36 cellular contexts compared by ENCODE assay signal in the genomic region with DNA sequence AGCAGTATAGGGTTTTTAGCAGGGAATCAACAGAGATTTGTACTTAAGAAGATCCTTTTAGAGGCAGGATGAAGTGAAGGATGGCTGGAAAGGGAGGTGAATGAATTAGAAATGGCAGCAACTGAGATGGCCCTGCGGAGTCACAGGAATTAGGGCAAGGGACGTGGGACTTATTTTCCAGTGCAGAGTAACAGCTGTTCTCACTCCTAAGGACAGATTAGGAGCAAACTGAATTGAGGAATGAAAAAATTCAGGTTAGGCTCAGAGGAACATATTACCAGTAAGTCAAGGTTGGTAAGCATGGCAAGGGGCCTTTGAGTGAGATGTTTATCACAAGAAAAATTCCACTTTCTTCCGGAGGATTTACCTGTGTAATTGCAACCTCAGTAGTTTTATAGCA. TPM values are rescaled to one million over a fixed set of nuclear protein-coding genes. Genes with fewer than 3 reads are reported as not detected.
"Had no signal": no experiment of that assay in that cellular context is flagged by ENCODE, and none has a peak within 500 bp of the region (broad histone marks: within the 10 kb centered on the region; RNA-seq: fewer than 3 reads in every experiment).

No MANE protein-coding gene starts in this region.

- H3K4me3 ChIP-seq: MG63, PC-9, SK-N-MC had no signal

- H3K36me3 ChIP-seq: brain microvascular endothelial cell, MG63 had no signal

- DNase-seq: activated CD4-positive, alpha-beta memory T cell treated with anti-CD3 and anti-CD28 coated beads, Interleukin-2, amount 10 ng/mL, durations not matched to agents 7 days and 5 days; activated CD4-positive, alpha-beta T cell treated with anti-CD3 and anti-CD28 coated beads for 36 hours; activated CD8-positive, alpha-beta memory T cell treated with anti-CD3 and anti-CD28 coated beads for 24 hours; activated CD8-positive, alpha-beta memory T cell treated with anti-CD3 and anti-CD28 coated beads, Interleukin-2, amount 10 ng/mL, durations not matched to agents 7 days and 5 days; activated CD8-positive, alpha-beta memory T cell treated with anti-CD3 and anti-CD28 coated beads, Interleukin-2, amount 50 U/mL, for 48 hours; activated effector memory CD4-positive, alpha-beta T cell treated with anti-CD3 and anti-CD28 coated beads, Interleukin-2, amount 50 U/mL, for 16 hours; activated naive CD4-positive, alpha-beta T cell; activated naive CD4-positive, alpha-beta T cell treated with anti-CD3 and anti-CD28 coated beads, Interleukin-2, amount 50 U/mL, for 16 hours; activated naive CD8-positive, alpha-beta T cell treated with anti-CD3 and anti-CD28 coated beads for 36 hours; activated T-cell treated with anti-CD3 and anti-CD28 coated beads, Interleukin-2, amount 50 U/mL, for 48 hours; amniotic stem cell; aorta; brain microvascular endothelial cell; central memory CD4-positive, alpha-beta T cell; Kasumi-1; KBM-7; MG63; NCI-H1048; NCI-H1105 treated with DMSO at 0.1 percent for 48 hours; NCI-H1436; NCI-H1694; NCI-H1930; NCI-H2081 treated with DMSO at 0.1 percent for 48 hours; NCI-H345; NCI-H526 treated with DMSO at 0.1 percent for 48 hours; NK-92 treated with Interleukin-12 subunit alpha and Interleukin-12 subunit beta, amount 100 ng/mL, for 24 hours; PC-9; Right ventricle myocardium superior; T1000 had no signal

- H3K27me3 ChIP-seq: brain microvascular endothelial cell had no signal

- H3K4me2 ChIP-seq: PC-9 had no signal

- H3K9me3 ChIP-seq: MG63 had no signal

- ATAC-seq: activated CD4-positive, alpha-beta T cell treated with anti-CD3 and anti-CD28 coated beads for 36 hours; activated CD4-positive, CD25-positive, alpha-beta regulatory T cell treated with anti-CD3 and anti-CD28 coated beads, Interleukin-2, amount 50 U/mL, for 24 hours; activated CD8-positive, alpha-beta memory T cell treated with anti-CD3 and anti-CD28 coated beads, Interleukin-2, amount 10 ng/mL, durations not matched to agents 7 days and 5 days; activated T-helper 17 cell treated with anti-CD3 and anti-CD28 coated beads, Interleukin-2, amount 50 U/mL, for 72 hours; WTC11 had no signal

- H2AFZ ChIP-seq: PC-9 had no signal

- H3K27ac ChIP-seq: brain microvascular endothelial cell, PC-9, RWPE1, SK-N-MC had no signal

RNA-seq across cellular contexts. Expression of a gene that starts 34.4 kb away (rescaled TPM):
- total RNA-seq: activated CD4-positive, alpha-beta T cell treated with anti-CD3 and anti-CD28 coated beads for 36 hours; activated CD8-positive, alpha-beta memory T cell treated with anti-CD3 and anti-CD28 coated beads, Interleukin-2, amount 10 ng/mL, durations not matched to agents 7 days and 5 days; activated naive CD8-positive, alpha-beta T cell treated with anti-CD3 and anti-CD28 coated beads for 36 hours; T-helper 1 cell treated with Interleukin-12 subunit alpha and Interleukin-12 subunit beta and Interleukin-4 antibody, amounts not matched to agents 30 ng/mL and 1 ng/mL, for 36 hours; T-helper 2 cell treated with Interferon-gamma antibody and Interleukin-4, amounts not matched to agents 100 ng/mL and 5 ng/mL, for 36 hours had no signal

RNA-seq across cellular contexts. Expression of a gene that starts 34.9 kb away (rescaled TPM):
- total RNA-seq: activated CD4-positive, alpha-beta T cell treated with anti-CD3 and anti-CD28 coated beads for 36 hours; activated CD8-positive, alpha-beta memory T cell treated with anti-CD3 and anti-CD28 coated beads, Interleukin-2, amount 10 ng/mL, durations not matched to agents 7 days and 5 days; activated naive CD8-positive, alpha-beta T cell treated with anti-CD3 and anti-CD28 coated beads for 36 hours; T-helper 1 cell treated with Interleukin-12 subunit alpha and Interleukin-12 subunit beta and Interleukin-4 antibody, amounts not matched to agents 30 ng/mL and 1 ng/mL, for 36 hours had no signal
